Comparison of ENCODE assay signal across 22 cellular contexts in the genomic region with DNA sequence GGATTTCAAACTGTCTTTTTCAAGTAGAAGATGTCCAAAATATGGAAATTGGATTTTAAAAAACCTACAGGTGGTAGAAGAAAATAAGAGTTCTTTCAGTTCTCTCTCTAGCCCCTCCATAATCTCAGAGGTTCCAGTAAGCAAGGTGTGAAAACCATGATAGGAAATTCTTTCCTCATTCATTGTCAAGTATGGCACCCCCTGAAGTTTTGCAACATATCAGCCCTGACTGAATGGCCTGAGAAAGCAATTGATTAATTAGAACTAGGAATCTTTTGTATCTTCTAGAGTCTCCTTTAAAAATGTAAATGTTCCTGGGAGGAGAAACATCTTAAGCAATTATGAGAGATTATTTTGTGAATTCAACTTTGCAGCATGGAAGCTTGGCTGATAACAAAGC.
A peak's percentile ranks its signal among the peaks of the same experiment; 100 is the strongest.
DNase-seq lines count a peak whose midpoint lies in the region; ATAC-seq, FAIRE-seq and TF ChIP-seq lines count a peak whose summit lies in the region.
"Had no signal": no experiment of that assay in that cellular context is flagged by ENCODE, and none has a peak within 500 bp of the region (broad histone marks: within the 10 kb centered on the region; RNA-seq: fewer than 3 reads in every experiment).

No MANE protein-coding gene starts in this region.

- DNase-seq in HepG2 (ENCODE audit: low spot score) = no peak
- no peak for DNase-seq in right lobe of liver
- DNase-seq in NB4 (ENCODE audit: low read depth) = peak; percentile 14
- no peak for DNase-seq in H1 (ENCODE audit: low read depth in 1 of 2, low spot score in 2 of 2)
- DNase-seq in EL = no peak
- no peak for DNase-seq in progenitor cell of endocrine pancreas (ENCODE audit: low spot score, unreplicated experiment)
- DNase-seq in cortex of kidney (lab: John Stamatoyannopoulos, UW) = no peak
- DNase-seq in occipital lobe (lab: John Stamatoyannopoulos, UW) = no peak
- DNase-seq: activated CD4-positive, alpha-beta T cell treated with anti-CD3 and anti-CD28 coated beads for 48 hours; activated CD8-positive, alpha-beta memory T cell treated with anti-CD3 and anti-CD28 coated beads, Interleukin-2, amount 50 U/mL, for 4 hours; activated effector memory CD4-positive, alpha-beta T cell treated with anti-CD3 and anti-CD28 coated beads, Interleukin-2, amount 50 U/mL, for 16 hours; amniotic stem cell; CD8-positive, alpha-beta T cell; Kasumi-1; left lung; NCI-H1694; NCI-H226; SW 1271 had no signal

- no peak overlapping the region for H4K8ac ChIP-seq in H1 (ENCODE audit: extremely low read depth, insufficient read depth, low read length)

- H2AFZ ChIP-seq in HepG2 (ENCODE audit: low read length) (no peak overlapping the region), H1 (ENCODE audit: low read length) (no peak overlapping the region)

- TF ChIP-seq POLR2A in HepG2 (IDR thresholded peaks at IDR 0.05; ENCODE audit: insufficient read depth in 1 of 2, low read depth in 2 of 2, low read length in 2 of 2) = no peak
- TF ChIP-seq POLR2A in right lobe of liver (IDR thresholded peaks at IDR 0.05) = no peak
- TF ChIP-seq POLR2A in NB4 (IDR thresholded peaks at IDR 0.05; ENCODE audit: extremely low read depth, insufficient read length) = no peak
- no peak for TF ChIP-seq POLR2A in H1 (IDR thresholded peaks at IDR 0.05; ENCODE audit: control extremely low read depth in 1 of 2, low read depth in 2 of 2, low read length in 2 of 2)

- H2BK120ac ChIP-seq in H1 (replicated peaks; ENCODE audit: low read depth, low read length) = no peak overlapping the region

- H2BK12ac ChIP-seq in H1 (ENCODE audit: low read depth, low read length) = no peak overlapping the region

- peaks cover 21% of the 10 kb centered on the region for H3K9me3 Mint-ChIP-seq in progenitor cell of endocrine pancreas (ENCODE audit: low read depth)

- no peak overlapping the region for H3K56ac ChIP-seq in H1 (replicated peaks; ENCODE audit: insufficient read length, low read depth, low read length)

- H3K9me3 ChIP-seq in HepG2 (ENCODE audit: low read length) (no peaks in the 10 kb centered on the region), right lobe of liver (no peaks in the 10 kb centered on the region), H1 (ENCODE audit: insufficient read depth in 2 of 2, low read depth in 1 of 2, low read length in 1 of 2) (0 out of 4 replicates have a peak, but pooled peaks cover 0 to 4% of the 10 kb centered on the region in 2 experiments)
- H3K9me3 ChIP-seq: esophagus muscularis mucosa, left lung, suprapubic skin had no signal

- H3K4me2 ChIP-seq in HepG2 (ENCODE audit: low read depth, low read length) (no peak overlapping the region), H1 (ENCODE audit: insufficient read depth in 1 of 2, low read depth in 2 of 2, low read length in 2 of 2) (no peak overlapping the region)

- no peak overlapping the region for H3K23ac ChIP-seq in H1 (ENCODE audit: insufficient read length)

- peaks cover 3% of the 10 kb centered on the region for H3K4me1 Mint-ChIP-seq in progenitor cell of endocrine pancreas (ENCODE audit: low read depth)

- no peak overlapping the region for H3K27ac Mint-ChIP-seq in progenitor cell of endocrine pancreas
- H3K27ac Mint-ChIP-seq: CD8-positive, alpha-beta T cell had no signal

- BruUV-seq in HepG2 (replicated peaks; lab: Mats Ljungman, UMichigan) = no TSS peak

- no peak overlapping the region for H3K4ac ChIP-seq in H1 (replicated peaks; ENCODE audit: insufficient read length, low read depth, low read length)

- H2AK5ac ChIP-seq in H1 (ENCODE audit: low read depth, low read length) = no peak overlapping the region

- no peaks in the 10 kb centered on the region for H3K4me1 ChIP-seq in HepG2 (ENCODE audit: insufficient read depth, low read length)
- H3K4me1 ChIP-seq in right lobe of liver = no peaks in the 10 kb centered on the region
- peaks cover 0 to 3% (median 0%) of the 10 kb centered on the region in 4 experiments; a peak in 1 of 7 replicates for H3K4me1 ChIP-seq in H1 (replicated peaks in 1 of 4; ENCODE audit: control insufficient read depth in 3 of 4, insufficient read depth in 4 of 4, low read length in 3 of 4)
- H3K4me1 ChIP-seq: left lung had no signal

- TF ChIP-seq RAD21 in HepG2 (CRISPR knock-in tag; IDR thresholded peaks at IDR 0.05) (no peak), H1 (IDR thresholded peaks at IDR 0.05 in 1 of 2, conservative IDR thresholded peaks at IDR 0.05 in 1 of 2; ENCODE audit: low read depth in 2 of 2, low read length in 2 of 2) (peak in 1 of 2 experiments; percentile 42; a peak in 2 of 4 replicates)

- H2BK5ac ChIP-seq in H1 (ENCODE audit: low read depth, low read length) = no peak overlapping the region

- no peak overlapping the region for H3K14ac ChIP-seq in H1 (ENCODE audit: insufficient read length)

- no peak for TF ChIP-seq EP300 in HepG2 (IDR thresholded peaks at IDR 0.05; ENCODE audit: low read depth in 2 of 2, low read length in 2 of 2)
- TF ChIP-seq EP300 in HepG2 (CRISPR knock-in tag; IDR thresholded peaks at IDR 0.05; ENCODE audit: borderline replicate concordance) = no peak
- TF ChIP-seq EP300 in H1 (IDR thresholded peaks at IDR 0.05; ENCODE audit: borderline replicate concordance in 1 of 2, low read depth in 2 of 2, low read length in 2 of 2) = no peak

- no peak overlapping the region for H3K18ac ChIP-seq in H1 (ENCODE audit: extremely low read depth, low read length)

- H2BK20ac ChIP-seq in H1 (ENCODE audit: low read length) = no peak overlapping the region

- in situ Hi-C loops in HepG2 (cut with HindIII; ENCODE audit: extremely low pct_ligation_motif_present, low pct_unique_long_range_greater_than_20kb) = no loop called here

- no peak for ATAC-seq in HepG2
- ATAC-seq in right lobe of liver = no peak
- ATAC-seq: CD8-positive, alpha-beta T cell; left lung had no signal

- H3K9ac ChIP-seq in HepG2 (ENCODE audit: insufficient read depth, low read depth, low read length) (no peak overlapping the region), H1 (replicated peaks in 1 of 4; ENCODE audit: extremely low read depth in 1 of 4, low read depth in 3 of 4, low read length in 3 of 4) (no peak overlapping the region)

- H3K79me1 ChIP-seq in H1 (ENCODE audit: low read depth, low read length) = no peaks in the 10 kb centered on the region

- no peaks in the 10 kb centered on the region for H3K27me3 Mint-ChIP-seq in progenitor cell of endocrine pancreas

- H3K4me3 ChIP-seq in HepG2 (replicated peaks in 1 of 3; ENCODE audit: insufficient read depth in 1 of 3, low read depth in 2 of 3, low read length in 3 of 3) = no peak overlapping the region
- no peak overlapping the region for H3K4me3 ChIP-seq in right lobe of liver
- no peak overlapping the region for H3K4me3 ChIP-seq in NB4 (ENCODE audit: low read depth, low read length)
- H3K4me3 ChIP-seq in H1 (ENCODE audit: extremely low read depth in 1 of 4, insufficient read depth in 2 of 4, low read depth in 3 of 4, low read length in 4 of 4) = no peak overlapping the region
- H3K4me3 ChIP-seq: esophagus muscularis mucosa, left lung, suprapubic skin had no signal

- H3K36me3 Mint-ChIP-seq in progenitor cell of endocrine pancreas (ENCODE audit: insufficient read depth) = peaks cover 7% of the 10 kb centered on the region
- H3K36me3 Mint-ChIP-seq: CD8-positive, alpha-beta T cell had no signal

- H3K4me3 Mint-ChIP-seq in progenitor cell of endocrine pancreas (ENCODE audit: low read depth) = no peak overlapping the region
- H3K4me3 Mint-ChIP-seq: CD8-positive, alpha-beta T cell had no signal

- H3K27me3 ChIP-seq in HepG2 (ENCODE audit: control insufficient read depth in 1 of 2, insufficient read depth in 2 of 2, low read length in 2 of 2) = no peaks in the 10 kb centered on the region
- no peaks in the 10 kb centered on the region for H3K27me3 ChIP-seq in right lobe of liver
- H3K27me3 ChIP-seq in H1 (replicated peaks in 1 of 4; ENCODE audit: control insufficient read depth in 3 of 4, extremely low read depth in 1 of 4, insufficient read depth in 3 of 4, low read length in 3 of 4) = no peaks in the 10 kb centered on the region
- H3K27me3 ChIP-seq: esophagus muscularis mucosa, left lung, suprapubic skin had no signal

- H4K5ac ChIP-seq in H1 (ENCODE audit: insufficient read length, low read depth, low read length) = no peak overlapping the region

- FAIRE-seq in HepG2 (lab: Jason Lieb, UNC) (no peak), H1 (lab: Jason Lieb, UNC) (peak; percentile 45)
- FAIRE-seq: GM18507, HTR-8/SVneo had no signal

- H3K36me3 ChIP-seq in HepG2 (replicated peaks in 1 of 2; ENCODE audit: control insufficient read depth in 1 of 2, insufficient read depth in 2 of 2, low read length in 2 of 2) = no peaks in the 10 kb centered on the region
- no peaks in the 10 kb centered on the region for H3K36me3 ChIP-seq in right lobe of liver
- no peaks in the 10 kb centered on the region for H3K36me3 ChIP-seq in H1 (ENCODE audit: control insufficient read depth in 2 of 4, insufficient read depth in 4 of 4, low read length in 3 of 4)
- H3K36me3 ChIP-seq: esophagus muscularis mucosa, left lung, suprapubic skin had no signal

- H2BK15ac ChIP-seq in H1 (ENCODE audit: low read length) = no peak overlapping the region

- intact Hi-C loops in HepG2 (cut with micrococcal nuclease; ENCODE audit: unreplicated experiment) = no loop called here
- intact Hi-C loops in right lobe of liver (cut with DNase I) = no loop called here

- TF ChIP-seq CTCF in HepG2 (CRISPR knock-in tag; IDR thresholded peaks at IDR 0.05) (no peak), right lobe of liver (IDR thresholded peaks at IDR 0.05) (no peak), NB4 (IDR thresholded peaks at IDR 0.05; ENCODE audit: low read depth, low read length) (peak; percentile 29), H1 (IDR thresholded peaks at IDR 0.05; ENCODE audit: control extremely low read depth in 1 of 3, insufficient read depth in 1 of 3, low read depth in 1 of 3, low read length in 3 of 3) (peak in 2 of 3 experiments; percentile 32 to 57; a peak in 3 of 4 replicates), progenitor cell of endocrine pancreas (IDR thresholded peaks at IDR 0.05; ENCODE audit: unreplicated experiment) (no peak)

- POLR2A ChIA-PET in HepG2 (lab: Yijun Ruan, JAX) (no interaction called here), H1 (lab: Charles Lee; ENCODE audit: partially characterized antibody) (interaction anchor here (1.6 kb wide), 1 partner anchor 10 kb away, joined by 4 read pairs; no protein-coding TSS in a partner anchor)

- no peaks in the 10 kb centered on the region for H3K23me2 ChIP-seq in H1 (ENCODE audit: low read depth, low read length)

- no peak overlapping the region for H4K91ac ChIP-seq in H1 (replicated peaks; ENCODE audit: insufficient read length, low read length)

- H4K20me1 ChIP-seq in HepG2 (ENCODE audit: insufficient read depth, low read length) = no peaks in the 10 kb centered on the region
- H4K20me1 ChIP-seq in H1 (replicated peaks in 1 of 2; ENCODE audit: control insufficient read depth in 1 of 2, insufficient read depth in 2 of 2, low read length in 2 of 2) = no peaks in the 10 kb centered on the region

- H3K79me2 ChIP-seq in HepG2 (ENCODE audit: insufficient read depth, low read length) (no peaks in the 10 kb centered on the region), H1 (ENCODE audit: control insufficient read depth in 1 of 2, insufficient read depth in 2 of 2, low read length in 2 of 2) (no peaks in the 10 kb centered on the region)

- CTCF ChIA-PET in HepG2 (lab: Yijun Ruan, JAX; ENCODE audit: low intra/inter-chr PET ratio, low total read pairs) = no interaction called here
- CTCF ChIA-PET in H1 (lab: Charles Lee; ENCODE audit: partially characterized antibody) = interaction anchor here (0.7 to 2.7 kb wide), 17 partner anchors 11 to 164 kb away, joined by 3 to 15 read pairs (median 4); no protein-coding TSS in a partner anchor

- H3K27ac ChIP-seq in HepG2 (ENCODE audit: extremely low read length, insufficient read depth, low read length) = no peak overlapping the region
- no peak overlapping the region for H3K27ac ChIP-seq in right lobe of liver
- H3K27ac ChIP-seq in H1 (ENCODE audit: low read depth, low read length) = no peak overlapping the region
- H3K27ac ChIP-seq: esophagus muscularis mucosa, left lung, suprapubic skin had no signal

Comparison
In these comparisons a context has a peak if more than half of its experiments do, and no peak if none do; other contexts are left out.
1. CTCF ChIP-seq: peak in NB4 (single experiment) and H1 (2 of 3); none in HepG2 (single experiment), right lobe of liver (0 of 4) and progenitor cell of endocrine pancreas (single experiment).